ENCODE assay signal across 1 cellular context in the genomic region with DNA sequence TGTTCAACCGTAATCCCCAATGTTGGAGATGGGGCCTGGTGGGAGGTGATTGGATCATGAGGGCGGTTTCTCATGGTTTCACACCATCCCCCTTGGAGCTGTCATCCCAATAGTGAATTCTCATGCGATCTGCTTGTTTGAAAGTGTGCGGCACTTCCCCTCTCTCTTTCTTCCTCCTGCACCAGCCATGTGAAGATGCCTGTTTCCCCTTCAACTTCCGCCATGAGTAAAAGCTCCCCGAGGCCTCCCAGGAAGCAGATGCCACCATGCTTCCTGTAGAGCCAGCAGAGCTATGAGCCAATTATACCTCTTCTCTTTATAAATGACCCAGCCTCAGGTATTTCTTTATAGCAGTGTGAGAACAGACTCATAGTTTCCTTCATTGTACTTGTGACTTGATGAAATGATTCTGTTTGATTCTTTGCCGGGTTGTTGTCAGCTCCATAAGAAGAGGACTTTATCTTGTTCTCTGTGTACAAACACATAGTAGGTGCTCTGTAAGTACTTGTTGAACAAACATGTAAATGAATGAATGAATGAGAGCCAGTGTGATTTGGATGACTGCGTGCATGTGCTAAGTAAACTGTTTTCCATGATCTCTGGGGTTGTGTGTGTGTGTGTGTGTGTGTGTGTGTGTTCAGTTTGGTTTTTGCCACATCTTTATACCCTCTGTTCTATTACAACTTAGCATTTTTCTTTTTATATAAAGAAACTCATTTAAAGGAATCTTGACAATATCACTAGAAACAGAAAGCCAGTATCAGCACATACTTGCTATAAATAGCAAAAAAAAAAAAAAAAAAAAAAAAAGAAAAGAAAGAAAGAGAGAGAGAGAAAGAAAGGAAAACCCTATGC.
TF ChIP-seq lines count a peak whose summit lies in the region.

No MANE protein-coding gene starts in this region.

TF ChIP-seq in endothelial cell of umbilical vein, 7 proteins besides CTCF, POLR2A, EP300 and RAD21:
- TF ChIP-seq GATA2 (IDR thresholded peaks at IDR 0.05; ENCODE audit: insufficient read depth, insufficient read length, low read depth, low read length): no peak
- no peak for TF ChIP-seq EZH2 (IDR thresholded peaks at IDR 0.05; ENCODE audit: borderline replicate concordance, low read depth, low read length, severe bottlenecking)
- TF ChIP-seq, protein P1, sequence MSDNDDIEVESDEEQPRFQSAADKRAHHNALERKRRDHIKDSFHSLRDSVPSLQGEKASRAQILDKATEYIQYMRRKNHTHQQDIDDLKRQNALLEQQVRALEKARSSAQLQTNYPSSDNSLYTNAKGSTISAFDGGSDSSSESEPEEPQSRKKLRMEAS (IDR thresholded peaks at IDR 0.05; ENCODE audit: insufficient read depth, insufficient read length): no peak
- TF ChIP-seq POLR2AphosphoS5 (IDR thresholded peaks at IDR 0.05; ENCODE audit: insufficient read depth, low read depth, low read length): no peak
- TF ChIP-seq MYC (IDR thresholded peaks at IDR 0.05; ENCODE audit: low read depth, low read length): no peak
- TF ChIP-seq JUN (IDR thresholded peaks at IDR 0.05; ENCODE audit: borderline replicate concordance, insufficient read depth, insufficient read length, low read depth): no peak
- no peak for TF ChIP-seq FOS (IDR thresholded peaks at IDR 0.05; ENCODE audit: borderline replicate concordance, insufficient read depth, low read length)
